ENCODE assay signal across 20 cellular contexts in genomic region chr1:109327285-109327684, GRCh38. TPM values are rescaled to one million over a fixed set of nuclear protein-coding genes. Genes with fewer than 3 reads are reported as not detected.
DNase-seq lines count a peak whose midpoint lies in the region; ATAC-seq, FAIRE-seq and TF ChIP-seq lines count a peak whose summit lies in the region.
"Had no signal": no experiment of that assay in that cellular context is flagged by ENCODE, and none has a peak within 500 bp of the region (broad histone marks: within the 10 kb centered on the region; RNA-seq: fewer than 3 reads in every experiment).

No MANE protein-coding gene starts in this region.

- no peak overlapping the region for H4K8ac ChIP-seq in H1 (ENCODE audit: extremely low read depth, insufficient read depth, low read length)

- peak; percentile 22 for DNase-seq in RPMI7951 (ENCODE audit: low read depth)
- DNase-seq in H1 (ENCODE audit: low read depth in 1 of 2, low spot score in 2 of 2): no peak
- peak; percentile 59 for DNase-seq in occipital lobe (lab: John Stamatoyannopoulos, UW)
- DNase-seq in tibial nerve (ENCODE audit: low spot score in 2 of 2): no peak
- no peak for DNase-seq in body of pancreas
- DNase-seq in stimulated activated naive CD4-positive, alpha-beta T cell (lab: John Stamatoyannopoulos, UW): no peak
- DNase-seq: DMS79 treated with DMSO at 0.1 percent for 48 hours, NCI-H1417 treated with DMSO at 0.1 percent for 48 hours, NCI-H187 treated with DMSO at 0.1 percent for 48 hours, NCI-H226, NCI-H524, PC-3, SIG-M5 had no signal

- H2BK15ac ChIP-seq in H1 (ENCODE audit: low read length): no peak overlapping the region

- H2BK20ac ChIP-seq in H1 (ENCODE audit: low read length): no peak overlapping the region

- no peak overlapping the region for H3K4me2 ChIP-seq in H1 (ENCODE audit: insufficient read depth in 1 of 2, low read depth in 2 of 2, low read length in 2 of 2)

- H2BK12ac ChIP-seq in H1 (ENCODE audit: low read depth, low read length): no peak overlapping the region

- H3K18ac ChIP-seq in H1 (ENCODE audit: extremely low read depth, low read length): no peak overlapping the region

- H4K91ac ChIP-seq in H1 (replicated peaks; ENCODE audit: insufficient read length, low read length): no peak overlapping the region

- H3K4me1 ChIP-seq in H1 (replicated peaks in 1 of 4; ENCODE audit: control insufficient read depth in 3 of 4, insufficient read depth in 4 of 4, low read length in 3 of 4) (no peaks in the 10 kb centered on the region), tibial nerve (no peaks in the 10 kb centered on the region), body of pancreas (no peaks in the 10 kb centered on the region)

- H3K27ac ChIP-seq in H1 (ENCODE audit: low read depth, low read length): no peak overlapping the region
- H3K27ac ChIP-seq in tibial nerve: peak overlapping the region in 2 of 4 donors; percentile 36 to 84
- H3K27ac ChIP-seq in body of pancreas: no peak overlapping the region
- H3K27ac ChIP-seq: C4-2B, RWPE1 had no signal

- H3K9me3 ChIP-seq in H1 (ENCODE audit: insufficient read depth in 2 of 2, low read depth in 1 of 2, low read length in 1 of 2) (no peaks in the 10 kb centered on the region), tibial nerve (peaks cover 0 to 18% (median 9%) of the 10 kb centered on the region in 4 donors), body of pancreas (no peaks in the 10 kb centered on the region)

- H2AK5ac ChIP-seq in H1 (ENCODE audit: low read depth, low read length): no peak overlapping the region

- intact Hi-C loops in body of pancreas (cut with DNase I): no loop called here

- no peak overlapping the region for H3K14ac ChIP-seq in H1 (ENCODE audit: insufficient read length)

- H2BK120ac ChIP-seq in H1 (replicated peaks; ENCODE audit: low read depth, low read length): no peak overlapping the region

- no peaks in the 10 kb centered on the region for H3K79me2 ChIP-seq in H1 (ENCODE audit: control insufficient read depth in 1 of 2, insufficient read depth in 2 of 2, low read length in 2 of 2)

- H2AFZ ChIP-seq in H1 (ENCODE audit: low read length): no peak overlapping the region

- CTCF ChIA-PET in H1 (lab: Charles Lee; ENCODE audit: partially characterized antibody): interaction anchor here (1.1 to 1.4 kb wide), 2 partner anchors 35 to 72 kb away, joined by 3 to 4 read pairs; no protein-coding TSS in a partner anchor

- ATAC-seq in HG03095 (IDR thresholded peaks at IDR 0.05; ENCODE audit: unreplicated experiment) (no peak), body of pancreas (no peak)
- ATAC-seq: PC-3 had no signal

- no peak for FAIRE-seq in H1 (lab: Jason Lieb, UNC)
- FAIRE-seq: D721Med, H54 had no signal

- H3K27me3 ChIP-seq in H1 (replicated peaks in 1 of 4; ENCODE audit: control insufficient read depth in 3 of 4, extremely low read depth in 1 of 4, insufficient read depth in 3 of 4, low read length in 3 of 4) (no peaks in the 10 kb centered on the region), tibial nerve (no peaks in the 10 kb centered on the region), body of pancreas (no peaks in the 10 kb centered on the region)

- no peak overlapping the region for H2BK5ac ChIP-seq in H1 (ENCODE audit: low read depth, low read length)

- POLR2A ChIA-PET in H1 (lab: Charles Lee; ENCODE audit: partially characterized antibody): no interaction called here

- H3K4ac ChIP-seq in H1 (replicated peaks; ENCODE audit: insufficient read length, low read depth, low read length): peak overlapping the region; percentile 77

- H3K23me2 ChIP-seq in H1 (ENCODE audit: low read depth, low read length): no peaks in the 10 kb centered on the region

- no peak overlapping the region for H4K5ac ChIP-seq in H1 (ENCODE audit: insufficient read length, low read depth, low read length)

- TF ChIP-seq EP300 in H1 (IDR thresholded peaks at IDR 0.05; ENCODE audit: borderline replicate concordance in 1 of 2, low read depth in 2 of 2, low read length in 2 of 2) (no peak), tibial nerve (IDR thresholded peaks at IDR 0.05) (peak; percentile 86)

- no peak for TF ChIP-seq POLR2A in H1 (IDR thresholded peaks at IDR 0.05; ENCODE audit: control extremely low read depth in 1 of 2, low read depth in 2 of 2, low read length in 2 of 2)
- peak in 1 of 2 donors; percentile 13 for TF ChIP-seq POLR2A in tibial nerve (IDR thresholded peaks at IDR 0.05)
- no peak for TF ChIP-seq POLR2A in body of pancreas (IDR thresholded peaks at IDR 0.05)

- TF ChIP-seq RAD21 in H1 (IDR thresholded peaks at IDR 0.05 in 1 of 2, conservative IDR thresholded peaks at IDR 0.05 in 1 of 2; ENCODE audit: low read depth in 2 of 2, low read length in 2 of 2): no peak

- H4K20me1 ChIP-seq in H1 (replicated peaks in 1 of 2; ENCODE audit: control insufficient read depth in 1 of 2, insufficient read depth in 2 of 2, low read length in 2 of 2): no peaks in the 10 kb centered on the region

- H3K9ac ChIP-seq in H1 (replicated peaks in 1 of 4; ENCODE audit: extremely low read depth in 1 of 4, low read depth in 3 of 4, low read length in 3 of 4): no peak overlapping the region

- H3K4me3 ChIP-seq in H1 (ENCODE audit: extremely low read depth in 1 of 4, insufficient read depth in 2 of 4, low read depth in 3 of 4, low read length in 4 of 4) (no peak overlapping the region), tibial nerve (no peak overlapping the region), body of pancreas (no peak overlapping the region)

- no peaks in the 10 kb centered on the region for H3K79me1 ChIP-seq in H1 (ENCODE audit: low read depth, low read length)

- peaks cover 7 to 37% (median 27%) of the 10 kb centered on the region in 4 experiments; a peak in 7 of 8 replicates for H3K36me3 ChIP-seq in H1 (ENCODE audit: control insufficient read depth in 2 of 4, insufficient read depth in 4 of 4, low read length in 3 of 4)
- H3K36me3 ChIP-seq in tibial nerve: peaks cover 7 to 85% (median 8%) of the 10 kb centered on the region in 3 donors
- H3K36me3 ChIP-seq in body of pancreas (replicated peaks in 1 of 2; ENCODE audit: insufficient read depth in 1 of 2, low read depth in 2 of 2): peaks cover 3 to 11% of the 10 kb centered on the region in 2 donors

- 87% methylated on average over 5 of the region's 5 CpGs; no CpG with 5 or more reads in 1 of the 2 experiments for whole genome bisulfite sequencing in H1 (ENCODE audit: extremely low coverage in 1 of 2, insufficient coverage in 1 of 2, insufficient read length in 1 of 2, insufficient replicate concordance in 2 of 2, low coverage in 1 of 2, low lambda C conversion rate in 2 of 2, missing lambda C conversion rate in 1 of 2), 2 experiments
- WGBS in tibial nerve, 2 donors: 66 to 70% methylated on average over 5 of the region's 5 CpGs
- 87 to 89% methylated on average over 5 of the region's 5 CpGs for WGBS in body of pancreas, 2 donors

- TF ChIP-seq CTCF in H1 (IDR thresholded peaks at IDR 0.05; ENCODE audit: control extremely low read depth in 1 of 3, insufficient read depth in 1 of 3, low read depth in 1 of 3, low read length in 3 of 3) (no peak), tibial nerve (IDR thresholded peaks at IDR 0.05) (no peak), body of pancreas (IDR thresholded peaks at IDR 0.05) (no peak)

- no peak overlapping the region for H3K23ac ChIP-seq in H1 (ENCODE audit: insufficient read length)

- no peak overlapping the region for H3K56ac ChIP-seq in H1 (replicated peaks; ENCODE audit: insufficient read length, low read depth, low read length)

TF ChIP-seq in H1, 55 proteins besides CTCF, POLR2A, EP300 and RAD21 (continues in another document):
- TF ChIP-seq SAP30 (IDR thresholded peaks at IDR 0.05; ENCODE audit: insufficient read depth, insufficient replicate concordance, low read length) (no peak), TBP (IDR thresholded peaks at IDR 0.05; ENCODE audit: low read depth, low read length) (no peak), SIN3A (conservative IDR thresholded peaks at IDR 0.05 in 1 of 2, IDR thresholded peaks at IDR 0.05 in 1 of 2; ENCODE audit: low read depth in 1 of 2, low read length in 2 of 2) (no peak), RNF2 (IDR thresholded peaks at IDR 0.05; ENCODE audit: borderline replicate concordance, low read depth, low read length, missing control alignments, poor library complexity, severe bottlenecking) (no peak), CTBP2 (IDR thresholded peaks at IDR 0.05; ENCODE audit: borderline replicate concordance, insufficient read depth, insufficient read length, low read length) (no peak), KDM1A (IDR thresholded peaks at IDR 0.05; ENCODE audit: borderline replicate concordance, low read length) (no peak), CBX5 (IDR thresholded peaks at IDR 0.05; ENCODE audit: low read depth, low read length) (no peak), SIX5 (IDR thresholded peaks at IDR 0.05; ENCODE audit: low read depth, low read length) (no peak)

RNA-seq across cellular contexts. Expression of gene MYBPHL, which starts 20.5 kb away (rescaled TPM):
- total RNA-seq in RPMI7951 (2014; rRNA removed; shearing (Covaris generic)): not detected in 2 replicates
- 0.30 TPM in 1 of 2 replicates, not detected in the other for total RNA-seq in H1 (2021; fragmentation: NEBNext Ultra II Directional; extraction: Animal tissue kit (Norgen Biotek cat#: 25700))
- polyA plus RNA-seq in H1 (2011; rRNA removed): 0.24 and 0.58 TPM in 2 replicates
- 0.17 TPM for polyA plus RNA-seq in H1 (2011; cell fraction: cytosol; rRNA removed)
- 0.66 TPM for polyA plus RNA-seq in H1 (2011; cell fraction: nucleus; rRNA removed)
- polyA plus RNA-seq in H1 (2012, experiment 1 of 2): 0.20 to 0.83 TPM (median 0.55 TPM) in 3 of 4 replicates, not detected in the other
- not detected for polyA plus RNA-seq in H1 (2012, experiment 2 of 2)
- polyA plus RNA-seq in H1 (2013, experiment 1 of 2): 0.24 TPM
- polyA plus RNA-seq in H1 (2013, experiment 2 of 2): 0.09 TPM
- polyA minus RNA-seq in H1 (2011; rRNA and poly(A)+ RNA removed): 0.37 TPM in 1 of 2 replicates, not detected in the other
- 0.81 TPM for polyA minus RNA-seq in H1 (2011; cell fraction: cytosol; rRNA and poly(A)+ RNA removed)
- polyA minus RNA-seq in H1 (2011; cell fraction: nucleus; rRNA and poly(A)+ RNA removed): not detected
- total RNA-seq in occipital lobe (not detected), tibial nerve (not detected), body of pancreas (not detected)
- total RNA-seq: HT-29, M059J, PC-3 had no signal

RNA-seq across cellular contexts. Expression of gene PSRC1, which starts 44.3 kb away (rescaled TPM):
- total RNA-seq in RPMI7951 (2014; rRNA removed; shearing (Covaris generic)): 70.0 and 74.6 TPM in 2 replicates
- 67.3 and 69.6 TPM in 2 replicates for total RNA-seq in H1 (2021; fragmentation: NEBNext Ultra II Directional; extraction: Animal tissue kit (Norgen Biotek cat#: 25700))
- polyA plus RNA-seq in H1 (2011; rRNA removed): 56.1 and 83.3 TPM in 2 replicates
- 61.4 TPM for polyA plus RNA-seq in H1 (2011; cell fraction: cytosol; rRNA removed)
- 94.4 TPM for polyA plus RNA-seq in H1 (2011; cell fraction: nucleus; rRNA removed)
- polyA plus RNA-seq in H1 (2012, experiment 1 of 2): 49.1 to 60.0 TPM (median 56.5 TPM) in 4 replicates
- 58.9 TPM for polyA plus RNA-seq in H1 (2012, experiment 2 of 2)
- polyA plus RNA-seq in H1 (2013, experiment 1 of 2): 54.5 TPM
- 53.3 TPM for polyA plus RNA-seq in H1 (2013, experiment 2 of 2)
- polyA minus RNA-seq in H1 (2011; rRNA and poly(A)+ RNA removed): 16.6 and 25.5 TPM in 2 replicates
- 24.0 TPM for polyA minus RNA-seq in H1 (2011; cell fraction: cytosol; rRNA and poly(A)+ RNA removed)
- 21.1 TPM for polyA minus RNA-seq in H1 (2011; cell fraction: nucleus; rRNA and poly(A)+ RNA removed)
- 11.4 TPM for total RNA-seq in occipital lobe
- total RNA-seq in tibial nerve: 10 to 100 TPM; 33.0 to 62.0 (median 47.4) TPM
- total RNA-seq in body of pancreas: 1 to 10 TPM in 1 of 2 donors, not detected in 1; 1.8 TPM

Comparison
In these comparisons a context has a peak if more than half of its experiments do, and no peak if none do; other contexts are left out.
1. DNase-seq: peak in RPMI7951 (single experiment) and occipital lobe (single experiment); none in H1 (0 of 2), tibial nerve (0 of 2), body of pancreas (0 of 4) and stimulated activated naive CD4-positive, alpha-beta T cell (0 of 6).